ENCODE assay signal across 1 cellular context in genomic region chr12:60035835-60036234, GRCh38.
TF ChIP-seq lines count a peak whose summit lies in the region.

No MANE protein-coding gene starts in this region.

TF ChIP-seq in endothelial cell of umbilical vein, 7 proteins besides CTCF, POLR2A, EP300 and RAD21 (continued from another document):
- TF ChIP-seq EZH2 (IDR thresholded peaks at IDR 0.05; ENCODE audit: borderline replicate concordance, low read depth, low read length, severe bottlenecking): no peak
- peak; percentile 73 for TF ChIP-seq FOS (IDR thresholded peaks at IDR 0.05; ENCODE audit: borderline replicate concordance, insufficient read depth, low read length)
